ENCODE assay signal across 1 cellular context in genomic region chr14:54653764-54654469, GRCh38.
TF ChIP-seq lines count a peak whose summit lies in the region.

No MANE protein-coding gene starts in this region.

TF ChIP-seq in GM23338, 12 proteins besides CTCF, POLR2A, EP300 and RAD21 (continued from another document):
- TF ChIP-seq ZNF462 (CRISPR knock-in tag; IDR thresholded peaks at IDR 0.05) (no peak), ETS1 (IDR thresholded peaks at IDR 0.05) (no peak)
